Comparison of ENCODE assay signal across 1 cellular context in the genomic region with DNA sequence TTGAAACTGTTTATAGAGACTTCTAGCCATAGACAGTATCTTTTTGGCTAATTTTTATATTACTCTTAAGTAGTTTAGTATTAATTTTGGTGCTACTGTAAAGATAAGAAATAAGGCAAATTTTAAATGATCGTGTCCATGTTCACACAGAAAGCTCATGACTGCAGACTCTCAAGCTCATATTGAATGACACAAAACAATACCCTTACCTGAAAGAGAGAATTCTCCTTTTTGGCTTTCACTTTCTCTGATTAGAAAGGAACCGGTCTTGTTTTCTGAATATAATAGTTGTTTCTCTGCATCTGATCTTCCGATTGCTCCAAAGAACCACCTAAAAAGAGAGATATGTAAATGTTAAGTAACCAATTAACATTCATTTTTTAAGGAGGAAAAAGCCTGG.
TF ChIP-seq lines count a peak whose summit lies in the region.

No MANE protein-coding gene starts in this region.

TF ChIP-seq in HepG2, 621 proteins besides CTCF, POLR2A, EP300 and RAD21 (continued from another document):
- TF ChIP-seq, protein P1, sequence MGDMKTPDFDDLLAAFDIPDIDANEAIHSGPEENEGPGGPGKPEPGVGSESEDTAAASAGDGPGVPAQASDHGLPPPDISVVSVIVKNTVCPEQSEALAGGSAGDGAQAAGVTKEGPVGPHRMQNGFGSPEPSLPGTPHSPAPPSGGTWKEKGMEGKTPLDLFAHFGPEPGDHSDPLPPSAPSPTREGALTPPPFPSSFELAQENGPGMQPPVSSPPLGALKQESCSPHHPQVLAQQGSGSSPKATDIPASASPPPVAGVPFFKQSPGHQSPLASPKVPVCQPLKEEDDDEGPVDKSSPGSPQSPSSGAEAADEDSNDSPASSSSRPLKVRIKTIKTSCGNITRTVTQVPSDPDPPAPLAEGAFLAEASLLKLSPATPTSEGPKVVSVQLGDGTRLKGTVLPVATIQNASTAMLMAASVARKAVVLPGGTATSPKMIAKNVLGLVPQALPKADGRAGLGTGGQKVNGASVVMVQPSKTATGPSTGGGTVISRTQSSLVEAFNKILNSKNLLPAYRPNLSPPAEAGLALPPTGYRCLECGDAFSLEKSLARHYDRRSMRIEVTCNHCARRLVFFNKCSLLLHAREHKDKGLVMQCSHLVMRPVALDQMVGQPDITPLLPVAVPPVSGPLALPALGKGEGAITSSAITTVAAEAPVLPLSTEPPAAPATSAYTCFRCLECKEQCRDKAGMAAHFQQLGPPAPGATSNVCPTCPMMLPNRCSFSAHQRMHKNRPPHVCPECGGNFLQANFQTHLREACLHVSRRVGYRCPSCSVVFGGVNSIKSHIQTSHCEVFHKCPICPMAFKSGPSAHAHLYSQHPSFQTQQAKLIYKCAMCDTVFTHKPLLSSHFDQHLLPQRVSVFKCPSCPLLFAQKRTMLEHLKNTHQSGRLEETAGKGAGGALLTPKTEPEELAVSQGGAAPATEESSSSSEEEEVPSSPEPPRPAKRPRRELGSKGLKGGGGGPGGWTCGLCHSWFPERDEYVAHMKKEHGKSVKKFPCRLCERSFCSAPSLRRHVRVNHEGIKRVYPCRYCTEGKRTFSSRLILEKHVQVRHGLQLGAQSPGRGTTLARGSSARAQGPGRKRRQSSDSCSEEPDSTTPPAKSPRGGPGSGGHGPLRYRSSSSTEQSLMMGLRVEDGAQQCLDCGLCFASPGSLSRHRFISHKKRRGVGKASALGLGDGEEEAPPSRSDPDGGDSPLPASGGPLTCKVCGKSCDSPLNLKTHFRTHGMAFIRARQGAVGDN (CRISPR knock-in tag; IDR thresholded peaks at IDR 0.05) = no peak
- TF ChIP-seq SP4 (CRISPR knock-in tag; IDR thresholded peaks at IDR 0.05) = no peak
- TF ChIP-seq ZNF749 (CRISPR knock-in tag; IDR thresholded peaks at IDR 0.05; ENCODE audit: borderline replicate concordance) = no peak
- no peak for TF ChIP-seq FOXC1 (CRISPR knock-in tag; IDR thresholded peaks at IDR 0.05; ENCODE audit: borderline replicate concordance)
- TF ChIP-seq, protein P2, sequence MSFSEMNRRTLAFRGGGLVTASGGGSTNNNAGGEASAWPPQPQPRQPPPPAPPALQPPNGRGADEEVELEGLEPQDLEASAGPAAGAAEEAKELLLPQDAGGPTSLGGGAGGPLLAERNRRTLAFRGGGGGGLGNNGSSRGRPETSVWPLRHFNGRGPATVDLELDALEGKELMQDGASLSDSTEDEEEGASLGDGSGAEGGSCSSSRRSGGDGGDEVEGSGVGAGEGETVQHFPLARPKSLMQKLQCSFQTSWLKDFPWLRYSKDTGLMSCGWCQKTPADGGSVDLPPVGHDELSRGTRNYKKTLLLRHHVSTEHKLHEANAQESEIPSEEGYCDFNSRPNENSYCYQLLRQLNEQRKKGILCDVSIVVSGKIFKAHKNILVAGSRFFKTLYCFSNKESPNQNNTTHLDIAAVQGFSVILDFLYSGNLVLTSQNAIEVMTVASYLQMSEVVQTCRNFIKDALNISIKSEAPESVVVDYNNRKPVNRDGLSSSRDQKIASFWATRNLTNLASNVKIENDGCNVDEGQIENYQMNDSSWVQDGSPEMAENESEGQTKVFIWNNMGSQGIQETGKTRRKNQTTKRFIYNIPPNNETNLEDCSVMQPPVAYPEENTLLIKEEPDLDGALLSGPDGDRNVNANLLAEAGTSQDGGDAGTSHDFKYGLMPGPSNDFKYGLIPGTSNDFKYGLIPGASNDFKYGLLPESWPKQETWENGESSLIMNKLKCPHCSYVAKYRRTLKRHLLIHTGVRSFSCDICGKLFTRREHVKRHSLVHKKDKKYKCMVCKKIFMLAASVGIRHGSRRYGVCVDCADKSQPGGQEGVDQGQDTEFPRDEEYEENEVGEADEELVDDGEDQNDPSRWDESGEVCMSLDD (CRISPR knock-in tag; IDR thresholded peaks at IDR 0.05; ENCODE audit: borderline replicate concordance) = no peak
- TF ChIP-seq HHEX (CRISPR knock-in tag; IDR thresholded peaks at IDR 0.05) = no peak
- no peak for TF ChIP-seq ASH2L (IDR thresholded peaks at IDR 0.05; ENCODE audit: insufficient read length, low read depth, low read length)
- TF ChIP-seq ZFP36 (IDR thresholded peaks at IDR 0.05; ENCODE audit: borderline replicate concordance, low read depth, low read length, partially characterized antibody) = no peak
- no peak for TF ChIP-seq KDM3A (CRISPR knock-in tag; IDR thresholded peaks at IDR 0.05; ENCODE audit: low read depth)
- no peak for TF ChIP-seq NR2F2 (IDR thresholded peaks at IDR 0.05; ENCODE audit: borderline replicate concordance, low read depth)
- no peak for TF ChIP-seq BRCA1 (CRISPR knock-in tag; IDR thresholded peaks at IDR 0.05)
- TF ChIP-seq MAZ (IDR thresholded peaks at IDR 0.05; ENCODE audit: borderline replicate concordance, low read depth, low read length) = no peak
- no peak for TF ChIP-seq MAZ (CRISPR knock-in tag; IDR thresholded peaks at IDR 0.05; ENCODE audit: low read depth)
- TF ChIP-seq, protein P3, sequence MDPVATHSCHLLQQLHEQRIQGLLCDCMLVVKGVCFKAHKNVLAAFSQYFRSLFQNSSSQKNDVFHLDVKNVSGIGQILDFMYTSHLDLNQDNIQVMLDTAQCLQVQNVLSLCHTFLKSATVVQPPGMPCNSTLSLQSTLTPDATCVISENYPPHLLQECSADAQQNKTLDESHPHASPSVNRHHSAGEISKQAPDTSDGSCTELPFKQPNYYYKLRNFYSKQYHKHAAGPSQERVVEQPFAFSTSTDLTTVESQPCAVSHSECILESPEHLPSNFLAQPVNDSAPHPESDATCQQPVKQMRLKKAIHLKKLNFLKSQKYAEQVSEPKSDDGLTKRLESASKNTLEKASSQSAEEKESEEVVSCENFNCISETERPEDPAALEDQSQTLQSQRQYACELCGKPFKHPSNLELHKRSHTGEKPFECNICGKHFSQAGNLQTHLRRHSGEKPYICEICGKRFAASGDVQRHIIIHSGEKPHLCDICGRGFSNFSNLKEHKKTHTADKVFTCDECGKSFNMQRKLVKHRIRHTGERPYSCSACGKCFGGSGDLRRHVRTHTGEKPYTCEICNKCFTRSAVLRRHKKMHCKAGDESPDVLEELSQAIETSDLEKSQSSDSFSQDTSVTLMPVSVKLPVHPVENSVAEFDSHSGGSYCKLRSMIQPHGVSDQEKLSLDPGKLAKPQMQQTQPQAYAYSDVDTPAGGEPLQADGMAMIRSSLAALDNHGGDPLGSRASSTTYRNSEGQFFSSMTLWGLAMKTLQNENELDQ (CRISPR knock-in tag; IDR thresholded peaks at IDR 0.05; ENCODE audit: borderline replicate concordance) = no peak
- TF ChIP-seq SIN3B (IDR thresholded peaks at IDR 0.05; ENCODE audit: low read length) = no peak
- no peak for TF ChIP-seq PPARG (CRISPR knock-in tag; conservative IDR thresholded peaks at IDR 0.05)
- no peak for TF ChIP-seq ZNF496 (CRISPR knock-in tag; IDR thresholded peaks at IDR 0.05; ENCODE audit: insufficient replicate concordance)
- no peak for TF ChIP-seq POLR2AphosphoS5 (IDR thresholded peaks at IDR 0.05; ENCODE audit: low read depth, low read length)
